Comparison of ENCODE assay signal across 13 cellular contexts in the genomic region with DNA sequence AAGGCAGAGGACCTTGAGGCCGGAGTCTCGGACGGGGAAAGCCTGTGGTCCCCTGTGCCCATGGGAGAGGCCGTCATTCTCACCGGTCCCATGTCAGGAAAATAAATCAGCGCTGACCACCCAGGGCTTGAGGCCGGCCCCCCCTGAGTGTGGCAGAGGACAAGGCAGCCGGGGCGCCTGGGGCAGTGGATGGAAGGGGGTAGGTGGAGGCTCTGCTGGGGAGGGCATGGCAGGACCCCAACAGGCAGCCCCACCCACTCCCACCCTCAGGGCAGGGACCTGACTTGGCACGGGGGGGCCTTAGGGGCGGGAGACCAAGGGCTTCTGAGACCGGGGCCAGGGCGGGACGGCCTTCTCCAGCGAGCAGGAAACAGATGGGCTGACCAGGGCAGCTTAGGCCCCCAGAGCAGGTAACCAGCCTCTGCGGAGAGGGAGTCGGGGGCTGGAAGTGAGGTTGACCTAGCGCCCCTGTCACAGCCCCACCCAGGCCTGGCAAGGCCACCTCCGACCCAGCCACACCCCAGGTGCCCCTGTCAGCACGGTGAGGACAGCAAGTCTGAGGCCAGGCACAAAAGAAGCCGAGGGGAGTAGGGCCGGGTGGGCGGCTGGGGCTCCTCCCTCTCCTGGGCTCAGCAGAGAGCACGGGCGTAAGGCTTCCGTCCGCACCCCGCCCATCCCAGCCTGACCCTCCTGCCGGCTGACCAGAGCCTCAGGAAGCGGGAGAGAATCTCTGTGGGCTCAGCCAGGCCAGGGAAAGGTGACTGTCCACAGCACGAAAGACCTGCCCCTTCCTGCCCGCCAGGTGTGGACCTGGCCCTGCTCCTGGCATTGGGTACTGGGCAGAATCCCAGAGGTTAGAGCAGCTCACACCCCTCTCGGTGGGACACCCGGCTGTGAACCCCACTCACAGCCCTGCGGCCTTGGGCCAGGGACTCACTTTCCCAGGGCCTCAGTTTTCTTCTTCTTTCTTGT.
DNase-seq lines count a peak whose midpoint lies in the region; ATAC-seq and TF ChIP-seq lines count a peak whose summit lies in the region.
"Had no signal": no experiment of that assay in that cellular context is flagged by ENCODE, and none has a peak within 500 bp of the region (broad histone marks: within the 10 kb centered on the region; RNA-seq: fewer than 3 reads in every experiment).

No MANE protein-coding gene starts in this region.

- H3K4me2 ChIP-seq in BLaER1: peak overlapping the region; percentile 97

- H3K4me1 ChIP-seq in BLaER1 (peaks cover 98% of the 10 kb centered on the region), Caco-2 (peaks cover 42% of the 10 kb centered on the region)

- H3K27me3 ChIP-seq in BLaER1: peaks cover 7% of the 10 kb centered on the region
- H3K27me3 ChIP-seq in Caco-2 (replicated peaks; ENCODE audit: control insufficient read depth, insufficient read depth, low read length): no peaks in the 10 kb centered on the region
- peaks cover 0 to 43% (median 9%) of the 10 kb centered on the region in 45 donors for H3K27me3 ChIP-seq in dorsolateral prefrontal cortex

- no peaks in the 10 kb centered on the region for H3K36me3 ChIP-seq in BLaER1
- no peaks in the 10 kb centered on the region for H3K36me3 ChIP-seq in Caco-2 (ENCODE audit: control insufficient read depth, insufficient read depth, low read length)

- POLR2A ChIA-PET in Caco-2 (lab: Charles Lee): no interaction called here

- ATAC-seq in GM21529 (IDR thresholded peaks at IDR 0.05; ENCODE audit: unreplicated experiment) (no peak), GM18517 (IDR thresholded peaks at IDR 0.05; ENCODE audit: unreplicated experiment) (no peak)
- ATAC-seq: GM12878 had no signal

- H3K4me3 ChIP-seq in BLaER1 (no peak overlapping the region), Caco-2 (ENCODE audit: low read depth, low read length) (no peak overlapping the region), dorsolateral prefrontal cortex (no peak overlapping the region)
- H3K4me3 ChIP-seq: GM12878 had no signal

- CTCF ChIA-PET in Caco-2 (lab: Charles Lee): no interaction called here

- H3K9me3 Mint-ChIP-seq in Caco-2 (ENCODE audit: unreplicated experiment): peaks cover 2% of the 10 kb centered on the region
- H3K9me3 Mint-ChIP-seq in nephron progenitor cell: no peaks in the 10 kb centered on the region

- H3K27me3 Mint-ChIP-seq in Caco-2 (ENCODE audit: insufficient read depth, unreplicated experiment) (no peaks in the 10 kb centered on the region), nephron progenitor cell (ENCODE audit: low read depth, poor library complexity) (peaks cover 27% of the 10 kb centered on the region)

- H3K27ac ChIP-seq in BLaER1 (no peak overlapping the region), dorsolateral prefrontal cortex (no peak overlapping the region)

- H3K4me3 Mint-ChIP-seq in Caco-2 (ENCODE audit: unreplicated experiment) (no peak overlapping the region), nephron progenitor cell (peak overlapping the region; percentile 26)

- intact Hi-C loops in Caco-2 (cut with micrococcal nuclease; ENCODE audit: unreplicated experiment): no loop called here
- intact Hi-C loops in dorsolateral prefrontal cortex (cut with DNase I): no loop called here

- H4K20me1 ChIP-seq in BLaER1: no peaks in the 10 kb centered on the region

- DNase-seq in Caco-2: peak in 1 of 2 experiments; percentile 37
- peak in 7 of 10 donors; percentile 1 to 41 (median 22) for DNase-seq in dorsolateral prefrontal cortex
- no peak for DNase-seq in nephron progenitor cell
- DNase-seq in RPMI8226: no peak
- DNase-seq: CD4-positive, CD25-positive, alpha-beta regulatory T cell; effector memory CD4-positive, alpha-beta T cell; NCI-H1048; NCI-H2227 treated with DMSO at 0.1 percent for 48 hours; stimulated activated CD4-positive, alpha-beta T cell treated with anti-CD3 and anti-CD28 coated beads, Interleukin-2, amount 100 ng/mL, for 48 hours had no signal

- H3K4me1 Mint-ChIP-seq in Caco-2 (ENCODE audit: low read depth, unreplicated experiment) (peaks cover 21% of the 10 kb centered on the region), nephron progenitor cell (peaks cover 50% of the 10 kb centered on the region)

- H3K36me3 Mint-ChIP-seq in Caco-2 (ENCODE audit: insufficient read depth, unreplicated experiment) (no peaks in the 10 kb centered on the region), nephron progenitor cell (ENCODE audit: low read depth) (no peaks in the 10 kb centered on the region)
- H3K36me3 Mint-ChIP-seq: CD4-positive, CD25-positive, alpha-beta regulatory T cell had no signal

- TF ChIP-seq CTCF in Caco-2 (IDR thresholded peaks at IDR 0.05; ENCODE audit: insufficient read depth in 1 of 2, low read depth in 1 of 2, low read length in 1 of 2, severe bottlenecking in 1 of 2, unreplicated experiment in 1 of 2) (no peak), dorsolateral prefrontal cortex (IDR thresholded peaks at IDR 0.05 in 54 of 56, conservative IDR thresholded peaks at IDR 0.05 in 2 of 56; ENCODE audit: low read depth in 1 of 56, partially characterized antibody in 56 of 56) (no peak), nephron progenitor cell (IDR thresholded peaks at IDR 0.05) (no peak)

- H3K27ac Mint-ChIP-seq in Caco-2 (ENCODE audit: unreplicated experiment): peak overlapping the region; percentile 64
- no peak overlapping the region for H3K27ac Mint-ChIP-seq in nephron progenitor cell
- H3K27ac Mint-ChIP-seq: CD4-positive, CD25-positive, alpha-beta regulatory T cell had no signal

- no peaks in the 10 kb centered on the region for H3K9me3 ChIP-seq in BLaER1
- no peaks in the 10 kb centered on the region for H3K9me3 ChIP-seq in Caco-2

- BruUV-seq in Caco-2 (replicated peaks; lab: Mats Ljungman, UMichigan): no TSS peak

- H3K9ac ChIP-seq in BLaER1: no peak overlapping the region

Comparison
In these comparisons a context has a peak if more than half of its experiments do, and no peak if none do; other contexts are left out.
1. DNase-seq: peak in dorsolateral prefrontal cortex (7 of 10); none in nephron progenitor cell (single experiment) and RPMI8226 (single experiment).